In genomic region chr9:99231708-99232107, GRCh38 we compare ENCODE assay signal across 8 cellular contexts. TPM values are rescaled to one million over a fixed set of nuclear protein-coding genes. Genes with fewer than 3 reads are reported as not detected.
DNase-seq lines count a peak whose midpoint lies in the region; ATAC-seq and TF ChIP-seq lines count a peak whose summit lies in the region.

No MANE protein-coding gene starts in this region.

- no peaks in the 10 kb centered on the region for H3K27me3 ChIP-seq in DND-41 (ENCODE audit: insufficient read depth, low read length, poor library complexity)
- no peaks in the 10 kb centered on the region for H3K27me3 ChIP-seq in mesenchymal stem cell (ENCODE audit: control insufficient read depth in 1 of 2, insufficient read depth in 1 of 2, low read length in 2 of 2)

- H3K18ac ChIP-seq in mesenchymal stem cell (ENCODE audit: low read depth in 1 of 2, low read length in 2 of 2) = no peak overlapping the region

- peak; percentile 13 for DNase-seq in DND-41
- peak; percentile 19 for DNase-seq in LHCN-M2 (ENCODE audit: low read depth)
- DNase-seq in astrocyte of the cerebellum (ENCODE audit: low read depth) = no peak
- peak; percentile 39 for DNase-seq in mesenchymal stem cell
- DNase-seq in SW480 (ENCODE audit: low spot score) = no peak
- no peak for DNase-seq in NCI-H2107 treated with DMSO at 0.1 percent for 48 hours (lab: John Stamatoyannopoulos, UW; ENCODE audit: unreplicated experiment)
- no peak for DNase-seq in COLO829 (ENCODE audit: low spot score)
- no peak for DNase-seq in NCI-H1092 (lab: John Stamatoyannopoulos, UW)

- no peak overlapping the region for H4K91ac ChIP-seq in mesenchymal stem cell (ENCODE audit: low read length)

- H3K14ac ChIP-seq in mesenchymal stem cell (ENCODE audit: low read length in 2 of 2) = no peak overlapping the region

- H2BK5ac ChIP-seq in mesenchymal stem cell (ENCODE audit: low read depth, low read length, poor library complexity, severe bottlenecking) = no peak overlapping the region

- H2BK120ac ChIP-seq in mesenchymal stem cell (ENCODE audit: low read depth, low read length) = no peak overlapping the region

- H3K23ac ChIP-seq in mesenchymal stem cell (ENCODE audit: low read length in 2 of 2) = no peak overlapping the region

- in situ Hi-C loops in astrocyte of the cerebellum (cut with HindIII; ENCODE audit: low sequenced_read_pairs) = no loop called here

- H2AFZ ChIP-seq in DND-41 (ENCODE audit: low read depth, low read length) (no peak overlapping the region), mesenchymal stem cell (ENCODE audit: low read depth, low read length) (no peak overlapping the region)

- no peaks in the 10 kb centered on the region for H3K9me3 ChIP-seq in DND-41 (ENCODE audit: insufficient read depth, low read length, severe bottlenecking)
- H3K9me3 ChIP-seq in mesenchymal stem cell (ENCODE audit: control insufficient read depth, low read length) = no peaks in the 10 kb centered on the region

- H3K4me3 ChIP-seq in DND-41 (ENCODE audit: low read depth in 1 of 2, low read length in 2 of 2) = no peak overlapping the region
- no peak overlapping the region for H3K4me3 ChIP-seq in astrocyte of the cerebellum (ENCODE audit: low read depth, low read length)
- no peak overlapping the region for H3K4me3 ChIP-seq in mesenchymal stem cell (ENCODE audit: insufficient read depth in 1 of 2, low read depth in 1 of 2, low read length in 2 of 2)

- H3K4me2 ChIP-seq in DND-41 (ENCODE audit: insufficient read depth, low read length) = no peak overlapping the region
- no peak overlapping the region for H3K4me2 ChIP-seq in mesenchymal stem cell (ENCODE audit: low read length, poor library complexity, severe bottlenecking)

- no peak overlapping the region for H2BK12ac ChIP-seq in mesenchymal stem cell (ENCODE audit: low read length in 2 of 2)

- H4K8ac ChIP-seq in mesenchymal stem cell (ENCODE audit: low read length) = no peak overlapping the region

- no peak overlapping the region for H3K4ac ChIP-seq in mesenchymal stem cell (ENCODE audit: low read depth in 1 of 2, low read length in 2 of 2)

- no peak; the same call in 2 of the 3 replicates for ATAC-seq in DND-41 (ENCODE audit: insufficient read depth, low read depth)

- peaks cover 24% of the 10 kb centered on the region for H3K79me1 ChIP-seq in mesenchymal stem cell (replicated peaks; ENCODE audit: low read length, poor library complexity, severe bottlenecking)

- no peaks in the 10 kb centered on the region for H3K79me2 ChIP-seq in DND-41 (ENCODE audit: insufficient read depth, low read length)

- WGBS in mesenchymal stem cell = 96% methylated on average over 2 of the region's 2 CpGs

- TF ChIP-seq CTCF in DND-41 (IDR thresholded peaks at IDR 0.05; ENCODE audit: borderline replicate concordance, extremely low read depth, low read length, poor library complexity, severe bottlenecking) (peak; percentile 54), astrocyte of the cerebellum (IDR thresholded peaks at IDR 0.05; ENCODE audit: low read depth, low read length, missing control alignments) (peak; percentile 62)

- no peak overlapping the region for H2BK15ac ChIP-seq in mesenchymal stem cell (ENCODE audit: low read depth, poor library complexity, severe bottlenecking)

- no peak overlapping the region for H2AK5ac ChIP-seq in mesenchymal stem cell (ENCODE audit: low read length, severe bottlenecking)

- H3K4me1 ChIP-seq in DND-41 (ENCODE audit: insufficient read depth, low read length) (no peaks in the 10 kb centered on the region), mesenchymal stem cell (ENCODE audit: control insufficient read depth, insufficient read depth, low read depth, low read length) (no peaks in the 10 kb centered on the region)

- H3K36me3 ChIP-seq in DND-41 (ENCODE audit: insufficient read depth, low read length) = peaks cover 41% of the 10 kb centered on the region
- peaks cover 12 to 73% of the 10 kb centered on the region in 2 experiments for H3K36me3 ChIP-seq in mesenchymal stem cell (ENCODE audit: control insufficient read depth in 1 of 2, insufficient read depth in 2 of 2, low read depth in 1 of 2, low read length in 2 of 2)

- H3K9ac ChIP-seq in DND-41 (ENCODE audit: low read depth, low read length) (no peak overlapping the region), mesenchymal stem cell (ENCODE audit: low read length) (no peak overlapping the region)

- H3K27ac ChIP-seq in DND-41 (ENCODE audit: low read length) (no peak overlapping the region), mesenchymal stem cell (ENCODE audit: low read length, poor library complexity, severe bottlenecking) (no peak overlapping the region)

- H4K20me1 ChIP-seq in DND-41 (ENCODE audit: insufficient read depth, low read length) = no peaks in the 10 kb centered on the region

RNA-seq across cellular contexts. Expression of gene SEC61B, which starts 9.6 kb away (rescaled TPM):
- 98.8 and 109 TPM in 2 replicates for total RNA-seq in LHCN-M2 (2014; rRNA removed)
- 401 TPM for polyA plus RNA-seq in LHCN-M2 (2012)
- polyA plus RNA-seq in mesenchymal stem cell (2013, experiment 1 of 2) = 670 TPM
- polyA plus RNA-seq in mesenchymal stem cell (2013, experiment 2 of 2) = 669 TPM

RNA-seq across cellular contexts. Expression of gene ALG2, which starts 10.0 kb away (rescaled TPM):
- 35.4 and 36.7 TPM in 2 replicates for total RNA-seq in LHCN-M2 (2014; rRNA removed)
- 17.8 TPM for polyA plus RNA-seq in LHCN-M2 (2012)
- 42.9 TPM for polyA plus RNA-seq in mesenchymal stem cell (2013, experiment 1 of 2)
- 44.0 TPM for polyA plus RNA-seq in mesenchymal stem cell (2013, experiment 2 of 2)

Comparison
In these comparisons a context has a peak if more than half of its experiments do, and no peak if none do; other contexts are left out.
1. DNase-seq: peak in DND-41 (single experiment), LHCN-M2 (single experiment) and mesenchymal stem cell (single experiment); none in astrocyte of the cerebellum (single experiment), SW480 (single experiment), NCI-H2107 treated with DMSO at 0.1 percent for 48 hours (single experiment), COLO829 (single experiment) and NCI-H1092 (single experiment).